In the genomic region with DNA sequence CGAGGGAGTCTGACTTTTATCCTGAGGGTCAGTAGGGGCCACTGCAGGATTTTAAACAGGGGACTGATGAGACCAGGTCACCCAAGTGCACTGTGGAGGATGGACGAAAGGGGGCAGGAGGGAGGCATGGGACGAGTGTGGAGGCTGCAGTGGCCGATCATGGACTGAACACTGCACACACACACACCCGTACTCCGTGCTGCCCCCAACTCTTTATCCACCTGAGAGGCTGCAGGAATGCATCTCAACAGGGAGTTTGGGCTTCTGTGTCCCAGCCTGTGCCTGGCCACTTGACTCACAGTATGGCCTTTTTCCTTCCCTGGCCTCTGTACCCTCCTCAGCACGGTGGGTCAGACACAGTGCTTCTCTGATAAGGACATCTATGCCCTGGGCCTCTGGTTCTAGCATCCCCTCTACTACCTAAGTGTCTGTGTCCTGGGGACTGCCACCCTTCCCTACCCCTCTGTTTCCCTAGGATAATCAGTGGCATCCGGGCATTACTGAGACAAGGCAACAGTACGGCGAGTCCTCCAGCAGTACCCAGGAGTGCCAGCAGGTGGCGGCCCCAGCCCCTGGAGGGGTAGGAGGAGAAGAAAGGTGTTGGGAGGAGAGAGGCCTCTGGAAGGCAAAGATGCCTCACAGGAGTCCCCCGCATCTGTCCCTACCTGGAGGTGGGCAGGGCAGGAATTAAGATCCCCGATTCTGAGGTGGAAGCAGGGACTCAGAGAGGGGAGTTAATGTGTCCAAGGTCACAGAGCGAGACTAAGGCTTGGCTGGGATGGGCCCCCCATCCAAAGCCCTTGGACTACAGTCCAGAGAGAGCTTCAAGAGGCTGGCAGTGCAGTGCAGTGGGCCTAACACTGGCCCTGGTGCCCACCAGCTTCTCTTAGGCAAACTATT, we compare ENCODE assay signal across 1 cellular context.
A peak's percentile ranks its signal among the peaks of the same experiment; 100 is the strongest.
TF ChIP-seq lines count a peak whose summit lies in the region.

No MANE protein-coding gene starts in this region.

TF ChIP-seq in K562, 482 proteins besides CTCF, POLR2A, EP300 and RAD21 (continued from another document and continues in another):
- TF ChIP-seq, protein P1, sequence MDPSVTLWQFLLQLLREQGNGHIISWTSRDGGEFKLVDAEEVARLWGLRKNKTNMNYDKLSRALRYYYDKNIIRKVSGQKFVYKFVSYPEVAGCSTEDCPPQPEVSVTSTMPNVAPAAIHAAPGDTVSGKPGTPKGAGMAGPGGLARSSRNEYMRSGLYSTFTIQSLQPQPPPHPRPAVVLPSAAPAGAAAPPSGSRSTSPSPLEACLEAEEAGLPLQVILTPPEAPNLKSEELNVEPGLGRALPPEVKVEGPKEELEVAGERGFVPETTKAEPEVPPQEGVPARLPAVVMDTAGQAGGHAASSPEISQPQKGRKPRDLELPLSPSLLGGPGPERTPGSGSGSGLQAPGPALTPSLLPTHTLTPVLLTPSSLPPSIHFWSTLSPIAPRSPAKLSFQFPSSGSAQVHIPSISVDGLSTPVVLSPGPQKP (CRISPR knock-in tag; IDR thresholded peaks at IDR 0.05): no peak
- TF ChIP-seq DPF2 (IDR thresholded peaks at IDR 0.05): 0 out of 2 replicates have a peak, but pooled peaks have one; percentile 50
- TF ChIP-seq, protein P2, sequence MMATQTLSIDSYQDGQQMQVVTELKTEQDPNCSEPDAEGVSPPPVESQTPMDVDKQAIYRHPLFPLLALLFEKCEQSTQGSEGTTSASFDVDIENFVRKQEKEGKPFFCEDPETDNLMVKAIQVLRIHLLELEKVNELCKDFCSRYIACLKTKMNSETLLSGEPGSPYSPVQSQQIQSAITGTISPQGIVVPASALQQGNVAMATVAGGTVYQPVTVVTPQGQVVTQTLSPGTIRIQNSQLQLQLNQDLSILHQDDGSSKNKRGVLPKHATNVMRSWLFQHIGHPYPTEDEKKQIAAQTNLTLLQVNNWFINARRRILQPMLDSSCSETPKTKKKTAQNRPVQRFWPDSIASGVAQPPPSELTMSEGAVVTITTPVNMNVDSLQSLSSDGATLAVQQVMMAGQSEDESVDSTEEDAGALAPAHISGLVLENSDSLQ (IDR thresholded peaks at IDR 0.05): no peak
- TF ChIP-seq, protein P3, sequence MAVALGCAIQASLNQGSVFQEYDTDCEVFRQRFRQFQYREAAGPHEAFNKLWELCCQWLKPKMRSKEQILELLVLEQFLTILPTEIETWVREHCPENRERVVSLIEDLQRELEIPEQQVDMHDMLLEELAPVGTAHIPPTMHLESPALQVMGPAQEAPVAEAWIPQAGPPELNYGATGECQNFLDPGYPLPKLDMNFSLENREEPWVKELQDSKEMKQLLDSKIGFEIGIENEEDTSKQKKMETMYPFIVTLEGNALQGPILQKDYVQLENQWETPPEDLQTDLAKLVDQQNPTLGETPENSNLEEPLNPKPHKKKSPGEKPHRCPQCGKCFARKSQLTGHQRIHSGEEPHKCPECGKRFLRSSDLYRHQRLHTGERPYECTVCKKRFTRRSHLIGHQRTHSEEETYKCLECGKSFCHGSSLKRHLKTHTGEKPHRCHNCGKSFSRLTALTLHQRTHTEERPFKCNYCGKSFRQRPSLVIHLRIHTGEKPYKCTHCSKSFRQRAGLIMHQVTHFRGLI (CRISPR knock-in tag; IDR thresholded peaks at IDR 0.05): no peak
- TF ChIP-seq, protein P4, sequence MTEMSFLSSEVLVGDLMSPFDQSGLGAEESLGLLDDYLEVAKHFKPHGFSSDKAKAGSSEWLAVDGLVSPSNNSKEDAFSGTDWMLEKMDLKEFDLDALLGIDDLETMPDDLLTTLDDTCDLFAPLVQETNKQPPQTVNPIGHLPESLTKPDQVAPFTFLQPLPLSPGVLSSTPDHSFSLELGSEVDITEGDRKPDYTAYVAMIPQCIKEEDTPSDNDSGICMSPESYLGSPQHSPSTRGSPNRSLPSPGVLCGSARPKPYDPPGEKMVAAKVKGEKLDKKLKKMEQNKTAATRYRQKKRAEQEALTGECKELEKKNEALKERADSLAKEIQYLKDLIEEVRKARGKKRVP (CRISPR knock-in tag; IDR thresholded peaks at IDR 0.05): no peak
- no peak for TF ChIP-seq STAT5B (CRISPR knock-in tag; IDR thresholded peaks at IDR 0.05)
- TF ChIP-seq MAZ (CRISPR knock-in tag; conservative IDR thresholded peaks at IDR 0.05 in 1 of 2, IDR thresholded peaks at IDR 0.05 in 1 of 2): peak in 1 of 2 experiments; percentile 70; a peak in 2 of 4 replicates
- no peak for TF ChIP-seq ZNF24 (IDR thresholded peaks at IDR 0.05)
- no peak for TF ChIP-seq ERF (CRISPR knock-in tag; IDR thresholded peaks at IDR 0.05)
- TF ChIP-seq, protein P5, sequence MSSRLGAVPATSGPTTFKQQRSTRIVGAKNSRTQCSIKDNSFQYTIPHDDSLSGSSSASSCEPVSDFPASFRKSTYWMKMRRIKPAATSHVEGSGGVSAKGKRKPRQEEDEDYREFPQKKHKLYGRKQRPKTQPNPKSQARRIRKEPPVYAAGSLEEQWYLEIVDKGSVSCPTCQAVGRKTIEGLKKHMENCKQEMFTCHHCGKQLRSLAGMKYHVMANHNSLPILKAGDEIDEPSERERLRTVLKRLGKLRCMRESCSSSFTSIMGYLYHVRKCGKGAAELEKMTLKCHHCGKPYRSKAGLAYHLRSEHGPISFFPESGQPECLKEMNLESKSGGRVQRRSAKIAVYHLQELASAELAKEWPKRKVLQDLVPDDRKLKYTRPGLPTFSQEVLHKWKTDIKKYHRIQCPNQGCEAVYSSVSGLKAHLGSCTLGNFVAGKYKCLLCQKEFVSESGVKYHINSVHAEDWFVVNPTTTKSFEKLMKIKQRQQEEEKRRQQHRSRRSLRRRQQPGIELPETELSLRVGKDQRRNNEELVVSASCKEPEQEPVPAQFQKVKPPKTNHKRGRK (tag; IDR thresholded peaks at IDR 0.05): no peak
- no peak for TF ChIP-seq POLR2AphosphoS2 (IDR thresholded peaks at IDR 0.05; ENCODE audit: low read length)
- TF ChIP-seq ZNF212 (CRISPR knock-in tag; IDR thresholded peaks at IDR 0.05): no peak
- TF ChIP-seq HDAC2 (IDR thresholded peaks at IDR 0.05): 0 out of 2 replicates have a peak, but pooled peaks have one; percentile 33
- no peak for TF ChIP-seq POU5F1 (IDR thresholded peaks at IDR 0.05; ENCODE audit: borderline replicate concordance, low read depth, low read length, partially characterized antibody)
- TF ChIP-seq ZNF695 (CRISPR knock-in tag; IDR thresholded peaks at IDR 0.05): no peak
- no peak for TF ChIP-seq ZNF696 (CRISPR knock-in tag; conservative IDR thresholded peaks at IDR 0.05)
- TF ChIP-seq, protein P6, sequence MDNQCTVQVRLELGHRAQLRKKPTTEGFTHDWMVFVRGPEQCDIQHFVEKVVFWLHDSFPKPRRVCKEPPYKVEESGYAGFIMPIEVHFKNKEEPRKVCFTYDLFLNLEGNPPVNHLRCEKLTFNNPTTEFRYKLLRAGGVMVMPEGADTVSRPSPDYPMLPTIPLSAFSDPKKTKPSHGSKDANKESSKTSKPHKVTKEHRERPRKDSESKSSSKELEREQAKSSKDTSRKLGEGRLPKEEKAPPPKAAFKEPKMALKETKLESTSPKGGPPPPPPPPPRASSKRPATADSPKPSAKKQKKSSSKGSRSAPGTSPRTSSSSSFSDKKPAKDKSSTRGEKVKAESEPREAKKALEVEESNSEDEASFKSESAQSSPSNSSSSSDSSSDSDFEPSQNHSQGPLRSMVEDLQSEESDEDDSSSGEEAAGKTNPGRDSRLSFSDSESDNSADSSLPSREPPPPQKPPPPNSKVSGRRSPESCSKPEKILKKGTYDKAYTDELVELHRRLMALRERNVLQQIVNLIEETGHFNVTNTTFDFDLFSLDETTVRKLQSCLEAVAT (IDR thresholded peaks at IDR 0.05): no peak
- TF ChIP-seq, protein P7, sequence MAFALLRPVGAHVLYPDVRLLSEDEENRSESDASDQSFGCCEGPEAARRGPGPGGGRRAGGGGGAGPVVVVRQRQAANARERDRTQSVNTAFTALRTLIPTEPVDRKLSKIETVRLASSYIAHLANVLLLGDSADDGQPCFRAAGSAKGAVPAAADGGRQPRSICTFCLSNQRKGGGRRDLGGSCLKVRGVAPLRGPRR (CRISPR knock-in tag; IDR thresholded peaks at IDR 0.05): no peak
- no peak for TF ChIP-seq RFX5 (IDR thresholded peaks at IDR 0.05; ENCODE audit: low read depth, low read length)
- TF ChIP-seq, protein P8, sequence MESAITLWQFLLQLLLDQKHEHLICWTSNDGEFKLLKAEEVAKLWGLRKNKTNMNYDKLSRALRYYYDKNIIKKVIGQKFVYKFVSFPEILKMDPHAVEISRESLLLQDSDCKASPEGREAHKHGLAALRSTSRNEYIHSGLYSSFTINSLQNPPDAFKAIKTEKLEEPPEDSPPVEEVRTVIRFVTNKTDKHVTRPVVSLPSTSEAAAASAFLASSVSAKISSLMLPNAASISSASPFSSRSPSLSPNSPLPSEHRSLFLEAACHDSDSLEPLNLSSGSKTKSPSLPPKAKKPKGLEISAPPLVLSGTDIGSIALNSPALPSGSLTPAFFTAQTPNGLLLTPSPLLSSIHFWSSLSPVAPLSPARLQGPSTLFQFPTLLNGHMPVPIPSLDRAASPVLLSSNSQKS (CRISPR knock-in tag; IDR thresholded peaks at IDR 0.05): no peak
- no peak for TF ChIP-seq ZNF57 (CRISPR knock-in tag; IDR thresholded peaks at IDR 0.05)
- TF ChIP-seq ZNF764 (CRISPR knock-in tag; IDR thresholded peaks at IDR 0.05; ENCODE audit: low read depth): no peak
- TF ChIP-seq YBX1 (IDR thresholded peaks at IDR 0.05): no peak
- TF ChIP-seq, protein P9, sequence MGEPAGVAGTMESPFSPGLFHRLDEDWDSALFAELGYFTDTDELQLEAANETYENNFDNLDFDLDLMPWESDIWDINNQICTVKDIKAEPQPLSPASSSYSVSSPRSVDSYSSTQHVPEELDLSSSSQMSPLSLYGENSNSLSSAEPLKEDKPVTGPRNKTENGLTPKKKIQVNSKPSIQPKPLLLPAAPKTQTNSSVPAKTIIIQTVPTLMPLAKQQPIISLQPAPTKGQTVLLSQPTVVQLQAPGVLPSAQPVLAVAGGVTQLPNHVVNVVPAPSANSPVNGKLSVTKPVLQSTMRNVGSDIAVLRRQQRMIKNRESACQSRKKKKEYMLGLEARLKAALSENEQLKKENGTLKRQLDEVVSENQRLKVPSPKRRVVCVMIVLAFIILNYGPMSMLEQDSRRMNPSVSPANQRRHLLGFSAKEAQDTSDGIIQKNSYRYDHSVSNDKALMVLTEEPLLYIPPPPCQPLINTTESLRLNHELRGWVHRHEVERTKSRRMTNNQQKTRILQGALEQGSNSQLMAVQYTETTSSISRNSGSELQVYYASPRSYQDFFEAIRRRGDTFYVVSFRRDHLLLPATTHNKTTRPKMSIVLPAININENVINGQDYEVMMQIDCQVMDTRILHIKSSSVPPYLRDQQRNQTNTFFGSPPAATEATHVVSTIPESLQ (CRISPR knock-in tag; IDR thresholded peaks at IDR 0.05): no peak
- TF ChIP-seq, protein P10, sequence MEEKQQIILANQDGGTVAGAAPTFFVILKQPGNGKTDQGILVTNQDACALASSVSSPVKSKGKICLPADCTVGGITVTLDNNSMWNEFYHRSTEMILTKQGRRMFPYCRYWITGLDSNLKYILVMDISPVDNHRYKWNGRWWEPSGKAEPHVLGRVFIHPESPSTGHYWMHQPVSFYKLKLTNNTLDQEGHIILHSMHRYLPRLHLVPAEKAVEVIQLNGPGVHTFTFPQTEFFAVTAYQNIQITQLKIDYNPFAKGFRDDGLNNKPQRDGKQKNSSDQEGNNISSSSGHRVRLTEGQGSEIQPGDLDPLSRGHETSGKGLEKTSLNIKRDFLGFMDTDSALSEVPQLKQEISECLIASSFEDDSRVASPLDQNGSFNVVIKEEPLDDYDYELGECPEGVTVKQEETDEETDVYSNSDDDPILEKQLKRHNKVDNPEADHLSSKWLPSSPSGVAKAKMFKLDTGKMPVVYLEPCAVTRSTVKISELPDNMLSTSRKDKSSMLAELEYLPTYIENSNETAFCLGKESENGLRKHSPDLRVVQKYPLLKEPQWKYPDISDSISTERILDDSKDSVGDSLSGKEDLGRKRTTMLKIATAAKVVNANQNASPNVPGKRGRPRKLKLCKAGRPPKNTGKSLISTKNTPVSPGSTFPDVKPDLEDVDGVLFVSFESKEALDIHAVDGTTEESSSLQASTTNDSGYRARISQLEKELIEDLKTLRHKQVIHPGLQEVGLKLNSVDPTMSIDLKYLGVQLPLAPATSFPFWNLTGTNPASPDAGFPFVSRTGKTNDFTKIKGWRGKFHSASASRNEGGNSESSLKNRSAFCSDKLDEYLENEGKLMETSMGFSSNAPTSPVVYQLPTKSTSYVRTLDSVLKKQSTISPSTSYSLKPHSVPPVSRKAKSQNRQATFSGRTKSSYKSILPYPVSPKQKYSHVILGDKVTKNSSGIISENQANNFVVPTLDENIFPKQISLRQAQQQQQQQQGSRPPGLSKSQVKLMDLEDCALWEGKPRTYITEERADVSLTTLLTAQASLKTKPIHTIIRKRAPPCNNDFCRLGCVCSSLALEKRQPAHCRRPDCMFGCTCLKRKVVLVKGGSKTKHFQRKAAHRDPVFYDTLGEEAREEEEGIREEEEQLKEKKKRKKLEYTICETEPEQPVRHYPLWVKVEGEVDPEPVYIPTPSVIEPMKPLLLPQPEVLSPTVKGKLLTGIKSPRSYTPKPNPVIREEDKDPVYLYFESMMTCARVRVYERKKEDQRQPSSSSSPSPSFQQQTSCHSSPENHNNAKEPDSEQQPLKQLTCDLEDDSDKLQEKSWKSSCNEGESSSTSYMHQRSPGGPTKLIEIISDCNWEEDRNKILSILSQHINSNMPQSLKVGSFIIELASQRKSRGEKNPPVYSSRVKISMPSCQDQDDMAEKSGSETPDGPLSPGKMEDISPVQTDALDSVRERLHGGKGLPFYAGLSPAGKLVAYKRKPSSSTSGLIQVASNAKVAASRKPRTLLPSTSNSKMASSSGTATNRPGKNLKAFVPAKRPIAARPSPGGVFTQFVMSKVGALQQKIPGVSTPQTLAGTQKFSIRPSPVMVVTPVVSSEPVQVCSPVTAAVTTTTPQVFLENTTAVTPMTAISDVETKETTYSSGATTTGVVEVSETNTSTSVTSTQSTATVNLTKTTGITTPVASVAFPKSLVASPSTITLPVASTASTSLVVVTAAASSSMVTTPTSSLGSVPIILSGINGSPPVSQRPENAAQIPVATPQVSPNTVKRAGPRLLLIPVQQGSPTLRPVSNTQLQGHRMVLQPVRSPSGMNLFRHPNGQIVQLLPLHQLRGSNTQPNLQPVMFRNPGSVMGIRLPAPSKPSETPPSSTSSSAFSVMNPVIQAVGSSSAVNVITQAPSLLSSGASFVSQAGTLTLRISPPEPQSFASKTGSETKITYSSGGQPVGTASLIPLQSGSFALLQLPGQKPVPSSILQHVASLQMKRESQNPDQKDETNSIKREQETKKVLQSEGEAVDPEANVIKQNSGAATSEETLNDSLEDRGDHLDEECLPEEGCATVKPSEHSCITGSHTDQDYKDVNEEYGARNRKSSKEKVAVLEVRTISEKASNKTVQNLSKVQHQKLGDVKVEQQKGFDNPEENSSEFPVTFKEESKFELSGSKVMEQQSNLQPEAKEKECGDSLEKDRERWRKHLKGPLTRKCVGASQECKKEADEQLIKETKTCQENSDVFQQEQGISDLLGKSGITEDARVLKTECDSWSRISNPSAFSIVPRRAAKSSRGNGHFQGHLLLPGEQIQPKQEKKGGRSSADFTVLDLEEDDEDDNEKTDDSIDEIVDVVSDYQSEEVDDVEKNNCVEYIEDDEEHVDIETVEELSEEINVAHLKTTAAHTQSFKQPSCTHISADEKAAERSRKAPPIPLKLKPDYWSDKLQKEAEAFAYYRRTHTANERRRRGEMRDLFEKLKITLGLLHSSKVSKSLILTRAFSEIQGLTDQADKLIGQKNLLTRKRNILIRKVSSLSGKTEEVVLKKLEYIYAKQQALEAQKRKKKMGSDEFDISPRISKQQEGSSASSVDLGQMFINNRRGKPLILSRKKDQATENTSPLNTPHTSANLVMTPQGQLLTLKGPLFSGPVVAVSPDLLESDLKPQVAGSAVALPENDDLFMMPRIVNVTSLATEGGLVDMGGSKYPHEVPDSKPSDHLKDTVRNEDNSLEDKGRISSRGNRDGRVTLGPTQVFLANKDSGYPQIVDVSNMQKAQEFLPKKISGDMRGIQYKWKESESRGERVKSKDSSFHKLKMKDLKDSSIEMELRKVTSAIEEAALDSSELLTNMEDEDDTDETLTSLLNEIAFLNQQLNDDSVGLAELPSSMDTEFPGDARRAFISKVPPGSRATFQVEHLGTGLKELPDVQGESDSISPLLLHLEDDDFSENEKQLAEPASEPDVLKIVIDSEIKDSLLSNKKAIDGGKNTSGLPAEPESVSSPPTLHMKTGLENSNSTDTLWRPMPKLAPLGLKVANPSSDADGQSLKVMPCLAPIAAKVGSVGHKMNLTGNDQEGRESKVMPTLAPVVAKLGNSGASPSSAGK (IDR thresholded peaks at IDR 0.05): no peak
- no peak for TF ChIP-seq ZNF586 (CRISPR knock-in tag; conservative IDR thresholded peaks at IDR 0.05)
- TF ChIP-seq ZBTB17 (CRISPR knock-in tag; IDR thresholded peaks at IDR 0.05): no peak
- no peak for TF ChIP-seq ZEB2 (IDR thresholded peaks at IDR 0.05)
